In the genomic region with DNA sequence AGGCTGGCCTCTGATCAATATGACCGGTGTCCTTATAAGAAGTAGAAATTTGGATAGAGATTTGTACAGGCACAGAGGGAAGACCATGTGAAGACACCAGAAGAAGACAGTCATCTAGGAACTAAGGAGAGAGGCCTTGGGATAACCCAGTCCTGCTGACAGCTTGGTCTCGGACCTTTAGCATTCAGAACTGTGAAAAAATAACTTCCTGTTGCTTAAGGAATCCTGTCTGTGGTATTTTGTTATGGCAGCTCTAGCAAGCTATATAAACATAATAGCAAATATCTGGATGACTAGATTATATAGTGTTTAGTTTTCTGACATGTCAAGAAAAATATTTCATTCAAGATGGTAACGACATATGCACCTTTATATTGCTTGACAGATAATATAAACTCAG, we compare ENCODE assay signal across 21 cellular contexts.
"Had no signal": no experiment of that assay in that cellular context is flagged by ENCODE, and none has a peak within 500 bp of the region (broad histone marks: within the 10 kb centered on the region; RNA-seq: fewer than 3 reads in every experiment).

No MANE protein-coding gene starts in this region.

- H3K4me3 ChIP-seq: lung, vagina had no signal

- H3K9me3 Mint-ChIP-seq: activated B cell treated with CpG ODN at 0.5 μM for 24 hours; activated CD4-positive, alpha-beta memory T cell treated with anti-CD3 and anti-CD28 coated beads, Interleukin-2, amount 10 ng/mL, durations not matched to agents 7 days and 5 days; mesothelial cell of epicardium; nephron; T-cell had no signal

- H3K36me3 Mint-ChIP-seq: mesothelial cell of epicardium had no signal

- H3K27ac Mint-ChIP-seq: activated B cell treated with CpG ODN at 0.5 μM for 24 hours; activated CD4-positive, alpha-beta memory T cell treated with anti-CD3 and anti-CD28 coated beads, Interleukin-2, amount 10 ng/mL, durations not matched to agents 7 days and 5 days; activated CD8-positive, alpha-beta memory T cell treated with anti-CD3 and anti-CD28 coated beads, Interleukin-2, amount 10 ng/mL, durations not matched to agents 7 days and 5 days; activated naive CD8-positive, alpha-beta T cell treated with anti-CD3 and anti-CD28 coated beads for 36 hours; mesothelial cell of epicardium; T-cell had no signal

- H3K9me3 ChIP-seq: vagina had no signal

- H3K36me3 ChIP-seq: vagina had no signal

- DNase-seq: activated B cell treated with CpG ODN at 0.5 μM for 24 hours; activated CD4-positive, alpha-beta memory T cell treated with anti-CD3 and anti-CD28 coated beads, Interleukin-2, amount 10 ng/mL, durations not matched to agents 7 days and 5 days; activated CD4-positive, alpha-beta T cell treated with anti-CD3 and anti-CD28 coated beads for 4 hours; activated CD8-positive, alpha-beta memory T cell treated with anti-CD3 and anti-CD28 coated beads, Interleukin-2, amount 10 ng/mL, durations not matched to agents 7 days and 5 days; activated naive CD4-positive, alpha-beta T cell; activated naive CD8-positive, alpha-beta T cell treated with anti-CD3 and anti-CD28 coated beads for 36 hours; foreskin melanocyte; glutamatergic neuron; hypothalamus; kidney; occipital lobe; stimulated activated CD4-positive, alpha-beta T cell treated with anti-CD3 and anti-CD28 coated beads, Interleukin-2, amount 100 ng/mL, for 24 hours; stimulated activated naive CD8-positive, alpha-beta T cell treated with anti-CD3 and anti-CD28 coated beads, Interleukin-15, Interleukin-2, amounts not matched to agents 100 U/mL and 50 U/mL, for 24 hours; T-cell; trophoblast cell had no signal

- ATAC-seq: activated CD8-positive, alpha-beta memory T cell treated with anti-CD3 and anti-CD28 coated beads, Interleukin-2, amount 10 ng/mL, durations not matched to agents 7 days and 5 days; left lobe of liver; stimulated activated naive CD8-positive, alpha-beta T cell treated with anti-CD3 and anti-CD28 coated beads, Interleukin-15, Interleukin-2, amounts not matched to agents 100 U/mL and 50 U/mL, for 24 hours; T-cell had no signal

- H3K27me3 Mint-ChIP-seq: activated B cell treated with CpG ODN at 0.5 μM for 24 hours; activated CD4-positive, alpha-beta memory T cell treated with anti-CD3 and anti-CD28 coated beads, Interleukin-2, amount 10 ng/mL, durations not matched to agents 7 days and 5 days; activated CD8-positive, alpha-beta memory T cell treated with anti-CD3 and anti-CD28 coated beads, Interleukin-2, amount 10 ng/mL, durations not matched to agents 7 days and 5 days; activated naive CD8-positive, alpha-beta T cell treated with anti-CD3 and anti-CD28 coated beads for 36 hours; progenitor cell of endocrine pancreas; T-cell had no signal

- H3K27ac ChIP-seq: vagina had no signal

- H3K27me3 ChIP-seq: vagina had no signal

- H3K4me3 Mint-ChIP-seq: activated B cell treated with CpG ODN at 0.5 μM for 24 hours; activated CD4-positive, alpha-beta memory T cell treated with anti-CD3 and anti-CD28 coated beads, Interleukin-2, amount 10 ng/mL, durations not matched to agents 7 days and 5 days; activated CD8-positive, alpha-beta memory T cell treated with anti-CD3 and anti-CD28 coated beads, Interleukin-2, amount 10 ng/mL, durations not matched to agents 7 days and 5 days; activated naive CD8-positive, alpha-beta T cell treated with anti-CD3 and anti-CD28 coated beads for 36 hours; mesothelial cell of epicardium; nephron; T-cell had no signal
